ENCODE assay signal across 14 cellular contexts in the genomic region with DNA sequence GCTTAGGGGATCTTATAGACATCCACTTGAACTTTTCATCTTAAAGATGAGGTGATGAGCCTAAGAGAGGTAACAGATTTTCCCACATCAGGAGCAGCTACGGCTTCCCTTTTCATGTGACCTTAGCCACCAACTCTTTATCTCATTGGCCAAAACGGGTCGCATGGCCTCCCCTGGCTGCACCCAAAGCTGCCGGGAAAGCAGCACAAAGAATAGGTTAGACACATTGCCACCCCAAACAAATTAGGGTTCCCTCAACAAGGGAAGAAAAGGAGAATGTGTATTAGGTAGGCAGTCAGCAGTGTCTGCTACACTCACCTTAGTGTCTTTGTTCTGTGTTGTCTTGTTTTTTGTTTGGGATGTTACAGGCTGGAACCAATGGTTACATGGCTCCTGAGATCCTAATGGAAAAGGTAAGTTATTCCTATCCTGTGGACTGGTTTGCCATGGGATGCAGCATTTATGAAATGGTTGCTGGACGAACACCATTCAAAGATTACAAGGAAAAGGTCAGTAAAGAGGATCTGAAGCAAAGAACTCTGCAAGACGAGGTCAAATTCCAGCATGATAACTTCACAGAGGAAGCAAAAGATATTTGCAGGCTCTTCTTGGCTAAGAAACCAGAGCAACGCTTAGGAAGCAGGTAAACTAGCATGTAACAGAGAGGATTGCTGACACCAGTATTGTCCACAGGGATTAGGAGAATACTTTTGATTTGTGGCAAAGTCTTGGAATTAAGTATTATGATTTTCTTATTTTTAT. TPM values are rescaled to one million over a fixed set of nuclear protein-coding genes. Genes with fewer than 3 reads are reported as not detected.
A peak's percentile ranks its signal among the peaks of the same experiment; 100 is the strongest.
DNase-seq lines count a peak whose midpoint lies in the region; ATAC-seq and TF ChIP-seq lines count a peak whose summit lies in the region.
"Had no signal": no experiment of that assay in that cellular context is flagged by ENCODE, and none has a peak within 500 bp of the region (broad histone marks: within the 10 kb centered on the region; RNA-seq: fewer than 3 reads in every experiment).

No MANE protein-coding gene starts in this region.

- peak; percentile 35 for DNase-seq in Karpas-422
- peak; percentile 18 for DNase-seq in choroid plexus epithelial cell (ENCODE audit: low read depth)
- DNase-seq in neural progenitor cell (ENCODE audit: low spot score) = no peak
- DNase-seq in RWPE1 (ENCODE audit: low spot score) = no peak
- no peak for DNase-seq in effector CD8-positive, alpha-beta T cell (lab: John Stamatoyannopoulos, UW)
- DNase-seq: BE2C; Caco-2; CD4-positive, alpha-beta memory T cell; DND-41; GDM1 had no signal

- TF ChIP-seq CTCF in choroid plexus epithelial cell (conservative IDR thresholded peaks at IDR 0.05; ENCODE audit: low read depth, low read length) = no peak
- TF ChIP-seq CTCF in neural progenitor cell (IDR thresholded peaks at IDR 0.05) = no peak
- no peak for TF ChIP-seq CTCF in RWPE1 (conservative IDR thresholded peaks at IDR 0.05; ENCODE audit: low read depth)

- peaks cover 34% of the 10 kb centered on the region for H3K4me1 Mint-ChIP-seq in neural progenitor cell
- H3K4me1 Mint-ChIP-seq: CD4-positive, alpha-beta memory T cell had no signal

- no peak overlapping the region for H3K9ac ChIP-seq in Karpas-422 (ENCODE audit: low read length)
- H3K9ac ChIP-seq in neural progenitor cell = no peak overlapping the region

- no peak overlapping the region for H3K27ac Mint-ChIP-seq in neural progenitor cell
- H3K27ac Mint-ChIP-seq: CD4-positive, alpha-beta memory T cell had no signal

- POLR2A ChIA-PET in RWPE1 (lab: Yijun Ruan, JAX; ENCODE audit: low non-redundant PET) = no interaction called here

- H3K4me1 ChIP-seq in Karpas-422 (ENCODE audit: low read length) = no peaks in the 10 kb centered on the region
- H3K4me1 ChIP-seq in neural progenitor cell = peaks cover 16% of the 10 kb centered on the region
- H3K4me1 ChIP-seq: A549, BE2C had no signal

- H3K9me3 ChIP-seq in Karpas-422 (ENCODE audit: low read length) (no peaks in the 10 kb centered on the region), neural progenitor cell (ENCODE audit: low read depth) (no peaks in the 10 kb centered on the region)
- H3K9me3 ChIP-seq: A549, BE2C, Caco-2 had no signal

- no peak overlapping the region for H3K27ac ChIP-seq in Karpas-422 (ENCODE audit: low read length)
- no peak overlapping the region for H3K27ac ChIP-seq in neural progenitor cell
- H3K27ac ChIP-seq in RWPE1 = no peak overlapping the region
- H3K27ac ChIP-seq: A549, C4-2B had no signal

- H3K4me3 ChIP-seq in Karpas-422 (ENCODE audit: low read length) (no peak overlapping the region), choroid plexus epithelial cell (ENCODE audit: low read depth, low read length) (no peak overlapping the region), neural progenitor cell (no peak overlapping the region)
- H3K4me3 ChIP-seq: A549 had no signal

- ATAC-seq in GM21737 (IDR thresholded peaks at IDR 0.05; ENCODE audit: unreplicated experiment) = no peak
- ATAC-seq: A549, HCT116 had no signal

- H3K27me3 ChIP-seq in Karpas-422 (ENCODE audit: low read length) (no peaks in the 10 kb centered on the region), neural progenitor cell (no peaks in the 10 kb centered on the region)
- H3K27me3 ChIP-seq: BE2C had no signal

- H3K4me3 Mint-ChIP-seq in neural progenitor cell = no peak overlapping the region
- H3K4me3 Mint-ChIP-seq: CD4-positive, alpha-beta memory T cell had no signal

- peaks cover 2% of the 10 kb centered on the region for H3K9me3 Mint-ChIP-seq in neural progenitor cell
- H3K9me3 Mint-ChIP-seq: CD4-positive, alpha-beta memory T cell had no signal

- H3K36me3 ChIP-seq in Karpas-422 (ENCODE audit: insufficient read depth, low read length) (no peaks in the 10 kb centered on the region), neural progenitor cell (no peaks in the 10 kb centered on the region)
- H3K36me3 ChIP-seq: BE2C had no signal

- H4K20me1 ChIP-seq in Karpas-422 (ENCODE audit: insufficient read depth, low read depth, low read length) = no peaks in the 10 kb centered on the region
- H4K20me1 ChIP-seq in neural progenitor cell (ENCODE audit: low read depth) = no peaks in the 10 kb centered on the region

- H3K27me3 Mint-ChIP-seq in neural progenitor cell (ENCODE audit: insufficient read depth, low read depth) = no peaks in the 10 kb centered on the region
- H3K27me3 Mint-ChIP-seq: CD4-positive, alpha-beta memory T cell had no signal

- CTCF ChIA-PET in RWPE1 (lab: Yijun Ruan, JAX) = no interaction called here

- H3K4me2 ChIP-seq in Karpas-422 (ENCODE audit: low read depth, low read length, poor library complexity, severe bottlenecking) (no peak overlapping the region), neural progenitor cell (no peak overlapping the region)
- H3K4me2 ChIP-seq: A549 had no signal

- H3K9me2 ChIP-seq in Karpas-422 (replicated peaks; ENCODE audit: insufficient read depth, low read length) = no peaks in the 10 kb centered on the region

- no peak overlapping the region for H2AFZ ChIP-seq in Karpas-422 (ENCODE audit: low read length)
- H2AFZ ChIP-seq in neural progenitor cell (replicated peaks) = peak overlapping the region; percentile 86

- H3K36me3 Mint-ChIP-seq in neural progenitor cell = no peaks in the 10 kb centered on the region
- H3K36me3 Mint-ChIP-seq: CD4-positive, alpha-beta memory T cell had no signal

- H3K79me2 ChIP-seq in Karpas-422 (ENCODE audit: low read length) = no peaks in the 10 kb centered on the region
- no peaks in the 10 kb centered on the region for H3K79me2 ChIP-seq in neural progenitor cell (ENCODE audit: low read depth)

- H3F3A ChIP-seq in neural progenitor cell (ENCODE audit: low read depth) = peaks cover 8% of the 10 kb centered on the region

RNA-seq across cellular contexts. Expression of a gene that starts 44.2 kb away (rescaled TPM):
- total RNA-seq in Karpas-422 (2014; rRNA removed; shearing (Covaris generic); ENCODE audit: low replicate concordance) = not detected in 2 replicates
- total RNA-seq in neural progenitor cell (ENCODE audit: low replicate concordance) = 0.03 TPM in 1 of 2 replicates, not detected in the other
- total RNA-seq: Caco-2 had no signal

Comparison
In these comparisons a context has a peak if more than half of its experiments do, and no peak if none do; other contexts are left out.
1. DNase-seq: peak in Karpas-422 (single experiment) and choroid plexus epithelial cell (single experiment); none in neural progenitor cell (single experiment), RWPE1 (single experiment) and effector CD8-positive, alpha-beta T cell (single experiment).